ENCODE assay signal across 1 cellular context in the genomic region with DNA sequence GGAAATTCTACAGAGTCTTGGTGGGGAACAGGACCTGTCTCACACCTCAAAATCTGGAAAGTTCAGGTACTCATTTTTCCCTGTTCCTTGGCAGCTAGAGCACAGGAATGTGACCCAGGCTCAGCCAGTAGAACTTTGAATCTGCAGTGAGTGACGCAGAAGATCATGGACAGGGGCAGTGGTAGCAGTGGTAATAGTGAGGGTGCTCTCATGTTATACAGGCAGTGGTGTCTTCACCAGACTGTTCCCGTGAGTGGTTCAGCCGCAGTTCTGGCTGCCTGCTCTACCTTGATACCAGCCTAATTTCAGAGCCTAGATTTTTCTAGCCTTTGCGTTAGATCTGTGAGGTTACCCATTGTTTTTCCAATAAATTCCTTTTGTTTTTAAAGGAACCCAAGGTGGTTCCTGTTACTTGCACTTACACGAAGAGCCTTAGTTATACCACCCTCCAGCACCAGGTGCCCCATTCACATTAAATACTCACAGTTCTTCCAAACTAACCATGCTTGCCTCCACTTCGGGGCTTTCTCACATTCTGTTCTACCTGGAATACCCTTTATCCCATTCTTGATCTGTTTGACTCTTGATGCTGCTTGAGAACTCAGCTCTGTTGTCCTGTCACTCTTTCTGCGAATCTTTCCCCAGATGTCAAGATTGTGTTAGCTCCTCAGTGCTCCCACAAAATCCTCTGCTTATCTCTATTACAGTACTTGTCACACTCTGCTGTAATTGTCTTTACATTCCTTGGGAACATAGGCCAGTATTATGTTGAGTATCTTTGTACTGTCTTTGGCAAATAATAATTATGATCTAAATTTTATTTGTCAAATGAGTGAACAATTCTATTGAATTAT.
TF ChIP-seq lines count a peak whose summit lies in the region.

No MANE protein-coding gene starts in this region.

TF ChIP-seq in HEK293, 187 proteins besides CTCF, POLR2A, EP300 and RAD21:
- TF ChIP-seq ZBTB17 (tag by site-specific recombination; IDR thresholded peaks at IDR 0.05), result peak; percentile 46; the same call in 1 of the 2 replicates
- no peak for TF ChIP-seq ZNF561 (tag by site-specific recombination; IDR thresholded peaks at IDR 0.05; ENCODE audit: borderline replicate concordance)
